In genomic region chr1:248631354-248632041, GRCh38 we compare ENCODE assay signal across 25 cellular contexts. TPM values are rescaled to one million over a fixed set of nuclear protein-coding genes. Genes with fewer than 3 reads are reported as not detected.
DNase-seq lines count a peak whose midpoint lies in the region; ATAC-seq, FAIRE-seq and TF ChIP-seq lines count a peak whose summit lies in the region.
"Had no signal": no experiment of that assay in that cellular context is flagged by ENCODE, and none has a peak within 500 bp of the region (broad histone marks: within the 10 kb centered on the region; RNA-seq: fewer than 3 reads in every experiment).

No MANE protein-coding gene starts in this region.

- intact Hi-C loops in dorsolateral prefrontal cortex (cut with DNase I), result no loop called here
- intact Hi-C loops in activated CD4-positive, alpha-beta memory T cell treated with anti-CD3 and anti-CD28 coated beads for 36 hours (cut with micrococcal nuclease), result no loop called here

- POLR2A ChIA-PET in A549 (lab: Yijun Ruan, JAX), result no interaction called here
- POLR2A ChIA-PET in activated CD4-positive, alpha-beta memory T cell treated with anti-CD3 and anti-CD28 coated beads for 36 hours (lab: Charles Lee), result no interaction called here

- no peaks in the 10 kb centered on the region for H3K27me3 ChIP-seq in dorsolateral prefrontal cortex
- H3K27me3 ChIP-seq: gastroesophageal sphincter, Peyer's patch had no signal

- FAIRE-seq in A549 (lab: Jason Lieb, UNC), result no peak

- H3K4me3 ChIP-seq in A549 (no peak overlapping the region), fibroblast of mammary gland (ENCODE audit: control insufficient read depth, low read depth, low read length) (no peak overlapping the region), dorsolateral prefrontal cortex (no peak overlapping the region)
- H3K4me3 ChIP-seq: gastroesophageal sphincter, Peyer's patch, smooth muscle cell had no signal

- H3K4me1 ChIP-seq in A549, result no peaks in the 10 kb centered on the region
- H3K4me1 ChIP-seq: gastroesophageal sphincter, Peyer's patch had no signal

- TF ChIP-seq EP300 in A549 (IDR thresholded peaks at IDR 0.05), result no peak

- H3K27ac ChIP-seq in A549 (no peak overlapping the region), dorsolateral prefrontal cortex (no peak overlapping the region)
- H3K27ac ChIP-seq: gastroesophageal sphincter had no signal

- TF ChIP-seq RAD21 in A549 (conservative IDR thresholded peaks at IDR 0.05 in 1 of 2, IDR thresholded peaks at IDR 0.05 in 1 of 2), result no peak

- WGBS in A549 (ENCODE audit: missing lambda C conversion rate), result 31% methylated on average over 7 of the region's 7 CpGs

- no peak for TF ChIP-seq POLR2A in A549 (IDR thresholded peaks at IDR 0.05; ENCODE audit: low read length)

- no peaks in the 10 kb centered on the region for H3K9me3 ChIP-seq in A549
- H3K9me3 ChIP-seq: gastroesophageal sphincter, Peyer's patch had no signal

- H3K4me2 ChIP-seq in A549, result no peak overlapping the region
- H3K4me2 ChIP-seq: smooth muscle cell had no signal

- H3K4me3 Mint-ChIP-seq in stimulated activated effector memory CD8-positive, alpha-beta T cell treated with anti-CD3 and anti-CD28 coated beads, Interleukin-12 subunit alpha, Interleukin-12 subunit beta, amount 100 ng/mL, for 72 hours, result no peak overlapping the region
- no peak overlapping the region for H3K4me3 Mint-ChIP-seq in activated CD4-positive, alpha-beta memory T cell treated with anti-CD3 and anti-CD28 coated beads for 36 hours
- H3K4me3 Mint-ChIP-seq: activated CD4-positive, alpha-beta T cell treated with anti-CD3 and anti-CD28 coated beads, Interleukin-2, amount 10 ng/mL, durations not matched to agents 7 days and 5 days; activated naive CD8-positive, alpha-beta T cell treated with anti-CD3 and anti-CD28 coated beads, Interleukin-2, amount 50 U/mL, for 24 hours; HFFc6 had no signal

- no peaks in the 10 kb centered on the region for H3K27me3 Mint-ChIP-seq in activated CD4-positive, alpha-beta memory T cell treated with anti-CD3 and anti-CD28 coated beads for 36 hours
- H3K27me3 Mint-ChIP-seq: activated CD4-positive, alpha-beta T cell treated with anti-CD3 and anti-CD28 coated beads, Interleukin-2, amount 10 ng/mL, durations not matched to agents 7 days and 5 days; progenitor cell of endocrine pancreas had no signal

- TF ChIP-seq CTCF in A549 (IDR thresholded peaks at IDR 0.05), result no peak
- no peak for TF ChIP-seq CTCF in fibroblast of mammary gland (conservative IDR thresholded peaks at IDR 0.05; ENCODE audit: control insufficient read depth, insufficient read depth, low read depth, low read length)
- TF ChIP-seq CTCF in dorsolateral prefrontal cortex (IDR thresholded peaks at IDR 0.05 in 54 of 56, conservative IDR thresholded peaks at IDR 0.05 in 2 of 56; ENCODE audit: low read depth in 1 of 56, partially characterized antibody in 56 of 56), result no peak

- CTCF ChIA-PET in A549 (lab: Yijun Ruan, JAX), result interaction anchor here (0.8 kb wide), 1 partner anchor 173 kb away, joined by 4 read pairs; no protein-coding TSS in a partner anchor
- CTCF ChIA-PET in activated CD4-positive, alpha-beta memory T cell treated with anti-CD3 and anti-CD28 coated beads for 36 hours (lab: Charles Lee), result interaction anchor here (1.2 kb wide), 1 partner anchor 10 kb away, joined by 4 read pairs; no protein-coding TSS in a partner anchor

- no peaks in the 10 kb centered on the region for H3K36me3 Mint-ChIP-seq in stimulated activated effector memory CD8-positive, alpha-beta T cell treated with anti-CD3 and anti-CD28 coated beads, Interleukin-12 subunit alpha, Interleukin-12 subunit beta, amount 100 ng/mL, for 72 hours
- H3K36me3 Mint-ChIP-seq in activated CD4-positive, alpha-beta memory T cell treated with anti-CD3 and anti-CD28 coated beads for 36 hours, result no peaks in the 10 kb centered on the region

- H3K27ac Mint-ChIP-seq in stimulated activated effector memory CD8-positive, alpha-beta T cell treated with anti-CD3 and anti-CD28 coated beads, Interleukin-12 subunit alpha, Interleukin-12 subunit beta, amount 100 ng/mL, for 72 hours, result no peak overlapping the region
- H3K27ac Mint-ChIP-seq in activated CD4-positive, alpha-beta memory T cell treated with anti-CD3 and anti-CD28 coated beads for 36 hours, result no peak overlapping the region
- H3K27ac Mint-ChIP-seq: activated CD4-positive, alpha-beta T cell treated with anti-CD3 and anti-CD28 coated beads, Interleukin-2, amount 10 ng/mL, durations not matched to agents 7 days and 5 days; activated naive CD8-positive, alpha-beta T cell treated with anti-CD3 and anti-CD28 coated beads, Interleukin-2, amount 50 U/mL, for 24 hours; HFFc6; progenitor cell of endocrine pancreas had no signal

- DNase-seq in A549 (ENCODE audit: low read depth in 1 of 2, low spot score in 1 of 2) (peak in 1 of 2 experiments; percentile 11), OCI-M1 (lab: John Stamatoyannopoulos, UW) (peak; percentile 28), fibroblast of mammary gland (ENCODE audit: low read depth) (peak; percentile 28), T1000 (lab: John Stamatoyannopoulos, UW) (no peak), dorsolateral prefrontal cortex (no peak)
- DNase-seq in stimulated activated effector memory CD8-positive, alpha-beta T cell treated with anti-CD3 and anti-CD28 coated beads, Interleukin-12 subunit alpha, Interleukin-12 subunit beta, amount 100 ng/mL, for 72 hours (ENCODE audit: low spot score in 2 of 2), result no peak
- no peak for DNase-seq in activated CD4-positive, alpha-beta memory T cell treated with anti-CD3 and anti-CD28 coated beads for 36 hours
- DNase-seq: activated CD4-positive, alpha-beta T cell treated with anti-CD3 and anti-CD28 coated beads, Interleukin-2, amount 10 ng/mL, durations not matched to agents 7 days and 5 days; activated CD8-positive, alpha-beta memory T cell treated with anti-CD3 and anti-CD28 coated beads, Interleukin-2, amount 50 U/mL, for 48 hours; activated effector memory CD4-positive, alpha-beta T cell treated with Interleukin-2 at 50 U/mL for 16 hours; activated naive CD8-positive, alpha-beta T cell treated with anti-CD3 and anti-CD28 coated beads, Interleukin-2, amount 50 U/mL, for 24 hours; DMS79; HFFc6; NCI-H1436 treated with DMSO at 0.1 percent for 48 hours; NCI-H2171 treated with DMSO at 0.1 percent for 48 hours; NCI-H69; stimulated activated CD4-positive, alpha-beta T cell treated with anti-CD3 and anti-CD28 coated beads, Interleukin-4, amount 100 ng/mL, for 1 hour had no signal

- ATAC-seq in A549 (no peak), GM18870 (IDR thresholded peaks at IDR 0.05; ENCODE audit: unreplicated experiment) (peak; percentile 74)
- ATAC-seq in stimulated activated effector memory CD8-positive, alpha-beta T cell treated with anti-CD3 and anti-CD28 coated beads, Interleukin-12 subunit alpha, Interleukin-12 subunit beta, amount 100 ng/mL, for 72 hours, result no peak
- ATAC-seq: activated naive CD8-positive, alpha-beta T cell treated with anti-CD3 and anti-CD28 coated beads, Interleukin-2, amount 50 U/mL, for 24 hours; gastroesophageal sphincter had no signal

- H3K4me1 Mint-ChIP-seq in stimulated activated effector memory CD8-positive, alpha-beta T cell treated with anti-CD3 and anti-CD28 coated beads, Interleukin-12 subunit alpha, Interleukin-12 subunit beta, amount 100 ng/mL, for 72 hours, result no peaks in the 10 kb centered on the region
- H3K4me1 Mint-ChIP-seq in activated CD4-positive, alpha-beta memory T cell treated with anti-CD3 and anti-CD28 coated beads for 36 hours (ENCODE audit: low read depth), result no peaks in the 10 kb centered on the region
- H3K4me1 Mint-ChIP-seq: activated CD4-positive, alpha-beta T cell treated with anti-CD3 and anti-CD28 coated beads, Interleukin-2, amount 10 ng/mL, durations not matched to agents 7 days and 5 days; activated naive CD8-positive, alpha-beta T cell treated with anti-CD3 and anti-CD28 coated beads, Interleukin-2, amount 50 U/mL, for 24 hours had no signal

- no peaks in the 10 kb centered on the region for H3K9me3 Mint-ChIP-seq in stimulated activated effector memory CD8-positive, alpha-beta T cell treated with anti-CD3 and anti-CD28 coated beads, Interleukin-12 subunit alpha, Interleukin-12 subunit beta, amount 100 ng/mL, for 72 hours
- no peaks in the 10 kb centered on the region for H3K9me3 Mint-ChIP-seq in activated CD4-positive, alpha-beta memory T cell treated with anti-CD3 and anti-CD28 coated beads for 36 hours
- H3K9me3 Mint-ChIP-seq: activated CD4-positive, alpha-beta T cell treated with anti-CD3 and anti-CD28 coated beads, Interleukin-2, amount 10 ng/mL, durations not matched to agents 7 days and 5 days; activated naive CD8-positive, alpha-beta T cell treated with anti-CD3 and anti-CD28 coated beads, Interleukin-2, amount 50 U/mL, for 24 hours; HFFc6 had no signal

RNA-seq across cellular contexts. Expression of gene OR2T11, which starts 3.4 kb away (rescaled TPM):
- polyA plus RNA-seq in A549 (2011; rRNA removed), result not detected in 2 replicates
- not detected in 2 replicates for polyA plus RNA-seq in A549 (2012; cell fraction: cytosol; rRNA removed)
- not detected in 2 replicates for polyA plus RNA-seq in A549 (2012; cell fraction: nucleus; rRNA removed)
- polyA plus RNA-seq in A549 (2017; fragmentation: RNase III; extraction: RNeasy Plus Mini Kit Qiagen cat#74134 plus additional on column Dnase treatment), result not detected in 3 replicates
- polyA minus RNA-seq in A549 (2011; rRNA and poly(A)+ RNA removed), result not detected in 2 replicates
- total RNA-seq in dorsolateral prefrontal cortex, result 1 to 10 TPM in 1 of 120 experiments, under 1 TPM in 86, not detected in 33; 0.13 to 1.0 (median 0.36) TPM
- not detected for total RNA-seq in activated CD4-positive, alpha-beta memory T cell treated with anti-CD3 and anti-CD28 coated beads for 36 hours
- total RNA-seq: activated CD4-positive, alpha-beta T cell treated with anti-CD3 and anti-CD28 coated beads, Interleukin-2, amount 10 ng/mL, durations not matched to agents 7 days and 5 days; gastroesophageal sphincter; HFFc6; Peyer's patch; progenitor cell of endocrine pancreas; smooth muscle cell had no signal
- polyA plus RNA-seq: AG04450, esophagus, neural cell, smooth muscle cell had no signal

RNA-seq across cellular contexts. Expression of gene OR2T35, which starts 13.6 kb away (rescaled TPM):
- not detected in 2 replicates for polyA plus RNA-seq in A549 (2011; rRNA removed)
- not detected in 2 replicates for polyA plus RNA-seq in A549 (2012; cell fraction: cytosol; rRNA removed)
- polyA plus RNA-seq in A549 (2012; cell fraction: nucleus; rRNA removed), result not detected in 2 replicates
- polyA plus RNA-seq in A549 (2017; fragmentation: RNase III; extraction: RNeasy Plus Mini Kit Qiagen cat#74134 plus additional on column Dnase treatment), result not detected in 3 replicates
- polyA minus RNA-seq in A549 (2011; rRNA and poly(A)+ RNA removed), result not detected in 2 replicates
- total RNA-seq in dorsolateral prefrontal cortex, result 1 to 10 TPM in 1 of 120 experiments, under 1 TPM in 16, not detected in 103; 0.14 to 1.1 (median 0.26) TPM
- total RNA-seq in activated CD4-positive, alpha-beta memory T cell treated with anti-CD3 and anti-CD28 coated beads for 36 hours, result not detected
- total RNA-seq: activated CD4-positive, alpha-beta T cell treated with anti-CD3 and anti-CD28 coated beads, Interleukin-2, amount 10 ng/mL, durations not matched to agents 7 days and 5 days; gastroesophageal sphincter; HFFc6; Peyer's patch; progenitor cell of endocrine pancreas; smooth muscle cell had no signal
- polyA plus RNA-seq: AG04450, esophagus, neural cell, smooth muscle cell had no signal

RNA-seq across cellular contexts. Expression of gene OR2T27, which starts 23.8 kb away (rescaled TPM):
- polyA plus RNA-seq in A549 (2011; rRNA removed) (not detected in 2 replicates), A549 (2017; fragmentation: RNase III; extraction: RNeasy Plus Mini Kit Qiagen cat#74134 plus additional on column Dnase treatment) (not detected in 3 replicates)
- polyA plus RNA-seq in A549 (2012; cell fraction: cytosol; rRNA removed), result not detected in 2 replicates
- polyA plus RNA-seq in A549 (2012; cell fraction: nucleus; rRNA removed), result not detected in 2 replicates
- not detected in 2 replicates for polyA minus RNA-seq in A549 (2011; rRNA and poly(A)+ RNA removed)
- total RNA-seq in dorsolateral prefrontal cortex, result 1 to 10 TPM in 1 of 120 experiments, under 1 TPM in 17, not detected in 102; 0.36 to 1.8 (median 0.57) TPM
- total RNA-seq in activated CD4-positive, alpha-beta memory T cell treated with anti-CD3 and anti-CD28 coated beads for 36 hours, result not detected
- total RNA-seq: activated CD4-positive, alpha-beta T cell treated with anti-CD3 and anti-CD28 coated beads, Interleukin-2, amount 10 ng/mL, durations not matched to agents 7 days and 5 days; gastroesophageal sphincter; HFFc6; Peyer's patch; progenitor cell of endocrine pancreas; smooth muscle cell had no signal
- polyA plus RNA-seq: AG04450, esophagus, neural cell, smooth muscle cell had no signal

RNA-seq across cellular contexts. Expression of gene OR2T10, which starts 34.0 kb away (rescaled TPM):
- polyA plus RNA-seq in A549 (2011; rRNA removed) (not detected in 2 replicates), A549 (2017; fragmentation: RNase III; extraction: RNeasy Plus Mini Kit Qiagen cat#74134 plus additional on column Dnase treatment) (not detected in 3 replicates)
- not detected in 2 replicates for polyA plus RNA-seq in A549 (2012; cell fraction: cytosol; rRNA removed)
- polyA plus RNA-seq in A549 (2012; cell fraction: nucleus; rRNA removed), result not detected in 2 replicates
- not detected in 2 replicates for polyA minus RNA-seq in A549 (2011; rRNA and poly(A)+ RNA removed)
- total RNA-seq in dorsolateral prefrontal cortex, result 1 to 10 TPM in 2 of 120 experiments, under 1 TPM in 88, not detected in 30; 0.14 to 1.2 (median 0.33) TPM
- not detected for total RNA-seq in activated CD4-positive, alpha-beta memory T cell treated with anti-CD3 and anti-CD28 coated beads for 36 hours
- total RNA-seq: activated CD4-positive, alpha-beta T cell treated with anti-CD3 and anti-CD28 coated beads, Interleukin-2, amount 10 ng/mL, durations not matched to agents 7 days and 5 days; gastroesophageal sphincter; HFFc6; Peyer's patch; progenitor cell of endocrine pancreas; smooth muscle cell had no signal
- polyA plus RNA-seq: AG04450, esophagus, neural cell, smooth muscle cell had no signal

RNA-seq across cellular contexts. Expression of gene OR2T34, which starts 56.9 kb away (rescaled TPM):
- polyA plus RNA-seq in A549 (2011; rRNA removed) (not detected in 2 replicates), A549 (2017; fragmentation: RNase III; extraction: RNeasy Plus Mini Kit Qiagen cat#74134 plus additional on column Dnase treatment) (not detected in 3 replicates)
- not detected in 2 replicates for polyA plus RNA-seq in A549 (2012; cell fraction: cytosol; rRNA removed)
- polyA plus RNA-seq in A549 (2012; cell fraction: nucleus; rRNA removed), result not detected in 2 replicates
- not detected in 2 replicates for polyA minus RNA-seq in A549 (2011; rRNA and poly(A)+ RNA removed)
- under 1 TPM in 3 of 120 experiments, not detected in 117; 0.57 to 0.81 (median 0.62) TPM for total RNA-seq in dorsolateral prefrontal cortex
- not detected for total RNA-seq in activated CD4-positive, alpha-beta memory T cell treated with anti-CD3 and anti-CD28 coated beads for 36 hours
- total RNA-seq: activated CD4-positive, alpha-beta T cell treated with anti-CD3 and anti-CD28 coated beads, Interleukin-2, amount 10 ng/mL, durations not matched to agents 7 days and 5 days; gastroesophageal sphincter; HFFc6; Peyer's patch; progenitor cell of endocrine pancreas; smooth muscle cell had no signal
- polyA plus RNA-seq: AG04450, esophagus, neural cell, smooth muscle cell had no signal

Comparison
In these comparisons a context has a peak if more than half of its experiments do, and no peak if none do; other contexts are left out.
1. DNase-seq: peak in OCI-M1 (single experiment) and fibroblast of mammary gland (single experiment); none in T1000 (single experiment), stimulated activated effector memory CD8-positive, alpha-beta T cell treated with anti-CD3 and anti-CD28 coated beads, Interleukin-12 subunit alpha, Interleukin-12 subunit beta, amount 100 ng/mL, for 72 hours (0 of 2), dorsolateral prefrontal cortex (0 of 10) and activated CD4-positive, alpha-beta memory T cell treated with anti-CD3 and anti-CD28 coated beads for 36 hours (single experiment).